ENCODE assay signal across 1 cellular context in genomic region chr9:113376634-113377531, GRCh38.
TF ChIP-seq lines count a peak whose summit lies in the region.

TSS of gene HDHD3 (minus strand) at chr9:113376986. CDS start at chr9:113374354, 2,632 bp downstream.

TF ChIP-seq in K562, 482 proteins besides CTCF, POLR2A, EP300 and RAD21 (continued from another document and continues in another):
- TF ChIP-seq THRB (CRISPR knock-in tag; conservative IDR thresholded peaks at IDR 0.05) (no peak), HBP1 (CRISPR knock-in tag; IDR thresholded peaks at IDR 0.05) (peak; percentile 30; the same call in 1 of the 2 replicates), ZNF316 (IDR thresholded peaks at IDR 0.05) (peak; percentile 52), MBD2 (IDR thresholded peaks at IDR 0.05; ENCODE audit: borderline replicate concordance, low read depth) (0 out of 2 replicates have a peak, but pooled peaks have one; percentile 29), L3MBTL2 (IDR thresholded peaks at IDR 0.05) (peak; percentile 75), SREBF2 (CRISPR knock-in tag; IDR thresholded peaks at IDR 0.05) (no peak), ZNF133 (CRISPR knock-in tag; IDR thresholded peaks at IDR 0.05) (no peak), CREB3L1 (IDR thresholded peaks at IDR 0.05; ENCODE audit: borderline replicate concordance, low read depth) (no peak), HDGF (IDR thresholded peaks at IDR 0.05) (0 out of 2 replicates have a peak, but pooled peaks have one; percentile 35), ZBTB7A (IDR thresholded peaks at IDR 0.05; ENCODE audit: borderline replicate concordance, control insufficient read depth, low read depth, low read length) (peak; percentile 38; the same call in 1 of the 2 replicates), SIN3A (IDR thresholded peaks at IDR 0.05; ENCODE audit: borderline replicate concordance in 2 of 2, control insufficient read depth in 1 of 2, low read depth in 2 of 2, low read length in 2 of 2) (peak; percentile 8 to 35; a peak in 1 of 4 replicates), ZC3H8 (IDR thresholded peaks at IDR 0.05) (no peak), POLR2H (tag; IDR thresholded peaks at IDR 0.05; ENCODE audit: low read depth) (0 out of 2 replicates have a peak, but pooled peaks have one; percentile 58), ZNF639 (CRISPR knock-in tag; conservative IDR thresholded peaks at IDR 0.05 in 1 of 2, IDR thresholded peaks at IDR 0.05 in 1 of 2) (no peak), ZNF282 (CRISPR knock-in tag; IDR thresholded peaks at IDR 0.05) (no peak), NR3C1 (CRISPR knock-in tag; IDR thresholded peaks at IDR 0.05) (no peak), SMARCE1 (IDR thresholded peaks at IDR 0.05) (0 out of 2 replicates have a peak, but pooled peaks have one; percentile 30), FOXP4 (CRISPR knock-in tag; IDR thresholded peaks at IDR 0.05; ENCODE audit: borderline replicate concordance) (peak; percentile 50; the same call in 1 of the 2 replicates), ZNF24 (IDR thresholded peaks at IDR 0.05) (no peak), HLTF (IDR thresholded peaks at IDR 0.05) (no peak), NR2F6 (CRISPR knock-in tag; IDR thresholded peaks at IDR 0.05) (no peak), NRF1 (conservative IDR thresholded peaks at IDR 0.05 in 1 of 2, IDR thresholded peaks at IDR 0.05 in 1 of 2) (peak; percentile 92 to 93), SRSF3 (IDR thresholded peaks at IDR 0.05; ENCODE audit: insufficient read depth, low read length) (no peak), GTF2E2 (tag; IDR thresholded peaks at IDR 0.05) (no peak), SUPT5H (IDR thresholded peaks at IDR 0.05) (peak; percentile 66), ZBED1 (IDR thresholded peaks at IDR 0.05) (no peak), TBP (optimal IDR thresholded peaks at IDR 0.05; ENCODE audit: low read depth, low read length) (peak; percentile 41), BACH1 (tag; IDR thresholded peaks at IDR 0.05) (no peak), GABPA (tag; conservative IDR thresholded peaks at IDR 0.05; ENCODE audit: low read depth) (0 out of 2 replicates have a peak, but pooled peaks have one; percentile 16), ZNF354B (CRISPR knock-in tag; IDR thresholded peaks at IDR 0.05) (no peak), THAP7 (CRISPR knock-in tag; IDR thresholded peaks at IDR 0.05) (no peak), HMGXB4 (CRISPR knock-in tag; IDR thresholded peaks at IDR 0.05) (no peak), ZNF280B (CRISPR knock-in tag; IDR thresholded peaks at IDR 0.05) (no peak), ZNF699 (CRISPR knock-in tag; IDR thresholded peaks at IDR 0.05; ENCODE audit: insufficient replicate concordance) (no peak), SMARCA5 (IDR thresholded peaks at IDR 0.05) (no peak), ZNF740 (CRISPR knock-in tag; IDR thresholded peaks at IDR 0.05) (peak; percentile 61; the same call in 1 of the 2 replicates), ZNF740 (tag; IDR thresholded peaks at IDR 0.05) (peak in 1 of 2 experiments; percentile 76; a peak in 1 of 4 replicates), HMG20A (CRISPR knock-in tag; conservative IDR thresholded peaks at IDR 0.05) (no peak), ZFX (CRISPR knock-in tag; IDR thresholded peaks at IDR 0.05) (peak; percentile 84), PCBP1 (IDR thresholded peaks at IDR 0.05; ENCODE audit: low read depth, low read length, poor library complexity, severe bottlenecking) (peak; percentile 49), ELK1 (CRISPR knock-in tag; IDR thresholded peaks at IDR 0.05) (no peak), USF2 (CRISPR knock-in tag; IDR thresholded peaks at IDR 0.05) (peak; percentile 42), NCOA1 (IDR thresholded peaks at IDR 0.05; ENCODE audit: low read depth) (no peak), MBD1 (CRISPR knock-in tag; IDR thresholded peaks at IDR 0.05) (no peak), FOXJ2 (tag; IDR thresholded peaks at IDR 0.05) (no peak), SAFB2 (IDR thresholded peaks at IDR 0.05; ENCODE audit: borderline replicate concordance, low read depth, low read length, severe bottlenecking) (no peak), ETV5 (CRISPR knock-in tag; IDR thresholded peaks at IDR 0.05; ENCODE audit: low read depth) (no peak), NR1H2 (CRISPR knock-in tag; IDR thresholded peaks at IDR 0.05) (0 out of 2 replicates have a peak, but pooled peaks have one; percentile 43)
